Comparison of ENCODE assay signal across 8 cellular contexts in genomic region chr19:57241181-57241580, GRCh38. TPM values are rescaled to one million over a fixed set of nuclear protein-coding genes. Genes with fewer than 3 reads are reported as not detected.
DNase-seq lines count a peak whose midpoint lies in the region; ATAC-seq and TF ChIP-seq lines count a peak whose summit lies in the region.

No MANE protein-coding gene starts in this region.

- H3K27me3 Mint-ChIP-seq in activated CD4-positive, alpha-beta T cell treated with anti-CD3 and anti-CD28 coated beads, Interleukin-2, amount 10 ng/mL, durations not matched to agents 7 days and 5 days: no peaks in the 10 kb centered on the region
- no peaks in the 10 kb centered on the region for H3K27me3 Mint-ChIP-seq in activated CD4-positive, alpha-beta memory T cell treated with anti-CD3 and anti-CD28 coated beads for 36 hours

- H3K4me3 Mint-ChIP-seq in activated CD4-positive, alpha-beta T cell treated with anti-CD3 and anti-CD28 coated beads, Interleukin-2, amount 10 ng/mL, durations not matched to agents 7 days and 5 days: peak overlapping the region; percentile 79
- peak overlapping the region; percentile 90 for H3K4me3 Mint-ChIP-seq in activated CD4-positive, alpha-beta memory T cell treated with anti-CD3 and anti-CD28 coated beads for 36 hours

- peaks cover 24% of the 10 kb centered on the region for H3K4me1 Mint-ChIP-seq in activated CD4-positive, alpha-beta T cell treated with anti-CD3 and anti-CD28 coated beads, Interleukin-2, amount 10 ng/mL, durations not matched to agents 7 days and 5 days
- H3K4me1 Mint-ChIP-seq in activated CD4-positive, alpha-beta memory T cell treated with anti-CD3 and anti-CD28 coated beads for 36 hours (ENCODE audit: low read depth): peaks cover 24% of the 10 kb centered on the region

- POLR2A ChIA-PET in activated CD4-positive, alpha-beta T cell treated with anti-CD3 and anti-CD28 coated beads, Interleukin-2, amount 10 ng/mL, durations not matched to agents 7 days and 5 days (lab: Charles Lee): interaction anchor here (0.6 kb wide), 1 partner anchor 37 kb away, joined by 3 read pairs; no protein-coding TSS in a partner anchor
- POLR2A ChIA-PET in activated CD4-positive, alpha-beta memory T cell treated with anti-CD3 and anti-CD28 coated beads for 36 hours (lab: Charles Lee): interaction anchor here (0.7 to 1.7 kb wide), 2 partner anchors 11 to 50 kb away, joined by 3 to 6 read pairs; partner anchors contain the start of gene ZNF264

- H3K36me3 ChIP-seq in left ventricle myocardium inferior: peaks cover 25% of the 10 kb centered on the region

- H3K4me1 ChIP-seq in left ventricle myocardium inferior: peaks cover 37% of the 10 kb centered on the region

- peak overlapping the region; percentile 95 for H3K27ac ChIP-seq in left ventricle myocardium inferior (replicated peaks)

- H3K9me3 ChIP-seq in left ventricle myocardium inferior (replicated peaks): no peaks in the 10 kb centered on the region

- H3K27ac Mint-ChIP-seq in activated CD4-positive, alpha-beta T cell treated with anti-CD3 and anti-CD28 coated beads, Interleukin-2, amount 10 ng/mL, durations not matched to agents 7 days and 5 days: peak overlapping the region; percentile 98
- peak overlapping the region; percentile 89 for H3K27ac Mint-ChIP-seq in activated CD4-positive, alpha-beta memory T cell treated with anti-CD3 and anti-CD28 coated beads for 36 hours

- TF ChIP-seq CTCF in left ventricle myocardium inferior (IDR thresholded peaks at IDR 0.05; ENCODE audit: borderline replicate concordance): no peak

- no peaks in the 10 kb centered on the region for H3K27me3 ChIP-seq in left ventricle myocardium inferior (ENCODE audit: low read depth)

- H3K36me3 Mint-ChIP-seq in activated CD4-positive, alpha-beta T cell treated with anti-CD3 and anti-CD28 coated beads, Interleukin-2, amount 10 ng/mL, durations not matched to agents 7 days and 5 days (ENCODE audit: low read depth): peaks cover 32% of the 10 kb centered on the region
- peaks cover 30% of the 10 kb centered on the region for H3K36me3 Mint-ChIP-seq in activated CD4-positive, alpha-beta memory T cell treated with anti-CD3 and anti-CD28 coated beads for 36 hours

- peaks cover 3% of the 10 kb centered on the region for H3K9me3 Mint-ChIP-seq in activated CD4-positive, alpha-beta T cell treated with anti-CD3 and anti-CD28 coated beads, Interleukin-2, amount 10 ng/mL, durations not matched to agents 7 days and 5 days
- H3K9me3 Mint-ChIP-seq in activated CD4-positive, alpha-beta memory T cell treated with anti-CD3 and anti-CD28 coated beads for 36 hours: peaks cover 2% of the 10 kb centered on the region

- DNase-seq in activated CD4-positive, alpha-beta T cell treated with anti-CD3 and anti-CD28 coated beads, Interleukin-2, amount 10 ng/mL, durations not matched to agents 7 days and 5 days: peak; percentile 7
- no peak for DNase-seq in activated CD4-positive, alpha-beta T cell treated with anti-CD3 and anti-CD28 coated beads, Interleukin-2, amount 50 U/mL, for 1 hour
- peak; percentile 8 for DNase-seq in activated CD4-positive, alpha-beta memory T cell treated with anti-CD3 and anti-CD28 coated beads for 36 hours
- DNase-seq in left ventricle myocardium inferior (no peak), skeletal muscle cell (ENCODE audit: low read depth) (peak; percentile 11), SK-N-DZ (ENCODE audit: low spot score) (no peak)

- intact Hi-C loops in activated CD4-positive, alpha-beta memory T cell treated with anti-CD3 and anti-CD28 coated beads for 36 hours (cut with micrococcal nuclease): no loop called here
- intact Hi-C loops in left ventricle myocardium inferior (cut with micrococcal nuclease): no loop called here

- ATAC-seq in GM18868 (IDR thresholded peaks at IDR 0.05; ENCODE audit: unreplicated experiment) (no peak), esophagus mucosa (no peak)

- peak overlapping the region; percentile 99 for H3K4me3 ChIP-seq in left ventricle myocardium inferior
- peak overlapping the region; percentile 98 for H3K4me3 ChIP-seq in skeletal muscle cell (ENCODE audit: low read depth, low read length)

- CTCF ChIA-PET in activated CD4-positive, alpha-beta T cell treated with anti-CD3 and anti-CD28 coated beads, Interleukin-2, amount 10 ng/mL, durations not matched to agents 7 days and 5 days (lab: Charles Lee): no interaction called here
- CTCF ChIA-PET in activated CD4-positive, alpha-beta memory T cell treated with anti-CD3 and anti-CD28 coated beads for 36 hours (lab: Charles Lee): no interaction called here

RNA-seq across cellular contexts. Expression of gene ZNF805, which starts 0.7 kb away (rescaled TPM):
- 10 to 100 TPM; 10.9 to 11.2 TPM for total RNA-seq in activated CD4-positive, alpha-beta T cell treated with anti-CD3 and anti-CD28 coated beads, Interleukin-2, amount 10 ng/mL, durations not matched to agents 7 days and 5 days
- 1 to 10 TPM; 6.9 to 7.0 TPM for total RNA-seq in activated CD4-positive, alpha-beta memory T cell treated with anti-CD3 and anti-CD28 coated beads for 36 hours
- total RNA-seq in left ventricle myocardium inferior (8.4 TPM), esophagus mucosa (6.8 TPM)
- 1.1 and 2.4 TPM in 2 replicates for polyA plus RNA-seq in SK-N-DZ (2014; cell fraction: cytosol; rRNA removed)
- polyA plus RNA-seq in SK-N-DZ (2014; cell fraction: nucleus; rRNA removed): 0.62 and 1.9 TPM in 2 replicates

RNA-seq across cellular contexts. Expression of gene AURKC, which starts 10.4 kb away (rescaled TPM):
- 1 to 10 TPM in 1 of 2 experiments, under 1 TPM in 1; 0.81 to 1.9 TPM for total RNA-seq in activated CD4-positive, alpha-beta T cell treated with anti-CD3 and anti-CD28 coated beads, Interleukin-2, amount 10 ng/mL, durations not matched to agents 7 days and 5 days
- total RNA-seq in activated CD4-positive, alpha-beta memory T cell treated with anti-CD3 and anti-CD28 coated beads for 36 hours: under 1 TPM; 0.81 to 0.97 TPM
- 1.2 TPM for total RNA-seq in left ventricle myocardium inferior
- 1.1 TPM for total RNA-seq in esophagus mucosa
- not detected in 2 replicates for polyA plus RNA-seq in SK-N-DZ (2014; cell fraction: cytosol; rRNA removed)
- polyA plus RNA-seq in SK-N-DZ (2014; cell fraction: nucleus; rRNA removed): 1.4 TPM in 1 of 2 replicates, not detected in the other

RNA-seq across cellular contexts. Expression of gene ZNF460, which starts 39.1 kb away (rescaled TPM):
- total RNA-seq in activated CD4-positive, alpha-beta T cell treated with anti-CD3 and anti-CD28 coated beads, Interleukin-2, amount 10 ng/mL, durations not matched to agents 7 days and 5 days: 10 to 100 TPM; 41.3 to 45.0 TPM
- 10 to 100 TPM; 45.5 to 45.8 TPM for total RNA-seq in activated CD4-positive, alpha-beta memory T cell treated with anti-CD3 and anti-CD28 coated beads for 36 hours
- total RNA-seq in left ventricle myocardium inferior: 24.0 TPM
- total RNA-seq in esophagus mucosa: 68.7 TPM
- polyA plus RNA-seq in SK-N-DZ (2014; cell fraction: cytosol; rRNA removed): 4.7 and 11.5 TPM in 2 replicates
- polyA plus RNA-seq in SK-N-DZ (2014; cell fraction: nucleus; rRNA removed): 3.7 and 3.8 TPM in 2 replicates

RNA-seq across cellular contexts. Expression of gene ZNF264, which starts 49.9 kb away (rescaled TPM):
- total RNA-seq in activated CD4-positive, alpha-beta T cell treated with anti-CD3 and anti-CD28 coated beads, Interleukin-2, amount 10 ng/mL, durations not matched to agents 7 days and 5 days: 10 to 100 TPM; 30.9 to 37.4 TPM
- 10 to 100 TPM; 18.9 to 20.4 TPM for total RNA-seq in activated CD4-positive, alpha-beta memory T cell treated with anti-CD3 and anti-CD28 coated beads for 36 hours
- 15.5 TPM for total RNA-seq in left ventricle myocardium inferior
- total RNA-seq in esophagus mucosa: 24.6 TPM
- 2.3 and 3.1 TPM in 2 replicates for polyA plus RNA-seq in SK-N-DZ (2014; cell fraction: cytosol; rRNA removed)
- 8.2 and 45.9 TPM in 2 replicates for polyA plus RNA-seq in SK-N-DZ (2014; cell fraction: nucleus; rRNA removed)

Comparison
In these comparisons a context has a peak if more than half of its experiments do, and no peak if none do; other contexts are left out.
1. DNase-seq: peak in activated CD4-positive, alpha-beta T cell treated with anti-CD3 and anti-CD28 coated beads, Interleukin-2, amount 10 ng/mL, durations not matched to agents 7 days and 5 days (single experiment), activated CD4-positive, alpha-beta memory T cell treated with anti-CD3 and anti-CD28 coated beads for 36 hours (single experiment) and skeletal muscle cell (single experiment); none in activated CD4-positive, alpha-beta T cell treated with anti-CD3 and anti-CD28 coated beads, Interleukin-2, amount 50 U/mL, for 1 hour (single experiment), left ventricle myocardium inferior (single experiment) and SK-N-DZ (single experiment).